25 cellular contexts compared by ENCODE assay signal in genomic region chr5:65768723-65769122, GRCh38. TPM values are rescaled to one million over a fixed set of nuclear protein-coding genes. Genes with fewer than 3 reads are reported as not detected.
DNase-seq lines count a peak whose midpoint lies in the region; ATAC-seq, FAIRE-seq and TF ChIP-seq lines count a peak whose summit lies in the region.
"Had no signal": no experiment of that assay in that cellular context is flagged by ENCODE, and none has a peak within 500 bp of the region (broad histone marks: within the 10 kb centered on the region; RNA-seq: fewer than 3 reads in every experiment).

No MANE protein-coding gene starts in this region.

- no peak for FAIRE-seq in A549 (lab: Jason Lieb, UNC)
- FAIRE-seq: A204.1, HTR-8/SVneo had no signal

- DNase-seq in A549 (ENCODE audit: low read depth in 1 of 2, low spot score in 1 of 2) = no peak
- no peak for DNase-seq in IMR-90
- no peak for DNase-seq in epithelial cell of prostate (ENCODE audit: low read depth, low spot score)
- no peak for DNase-seq in nephron progenitor cell
- DNase-seq in central memory CD4-positive, alpha-beta T cell = no peak
- DNase-seq in NCI-H2171 treated with DMSO at 0.1 percent for 48 hours (lab: John Stamatoyannopoulos, UW) = no peak
- no peak for DNase-seq in SIG-M5 treated with dmso at 0.1 percent for 504 hours (lab: John Stamatoyannopoulos, UW; ENCODE audit: unreplicated experiment)
- DNase-seq in GM10248 (ENCODE audit: extremely low spot score) = no peak
- DNase-seq: Calu3; CD8-positive, alpha-beta T cell; DMS53; Kasumi-1; MG63; NCI-H1048; NCI-H1436; NCI-H1930; NCI-H345; NCI-H524 treated with DMSO at 0.1 percent for 48 hours; Peyer's patch had no signal

- no TSS peak for BruUV-seq in IMR-90 (replicated peaks; lab: Mats Ljungman, UMichigan)

- in situ Hi-C loops in IMR-90 (cut with MboI; ENCODE audit: low sequenced_read_pairs) = no loop called here

- peak overlapping the region; percentile 55; the same call in 1 of the 2 replicates for H3K18ac ChIP-seq in IMR-90 (ENCODE audit: low read depth, low read length)

- peaks cover 44% of the 10 kb centered on the region for H3K36me3 Mint-ChIP-seq in nephron progenitor cell (ENCODE audit: low read depth)

- 91% methylated on average over 5 of the region's 5 CpGs for WGBS in A549 (ENCODE audit: missing lambda C conversion rate)
- WGBS in IMR-90 (ENCODE audit: extremely low coverage in 2 of 2, insufficient read length in 1 of 2), 2 experiments = 100% methylated on average over 1 of the region's 5 CpGs; no CpG with 5 or more reads in 1 of the 2 experiments

- H3K27ac ChIP-seq in A549 = peak overlapping the region in 1 of 2 experiments; percentile 45; a peak in 2 of 6 replicates
- peak overlapping the region; percentile 41 for H3K27ac ChIP-seq in IMR-90 (ENCODE audit: insufficient read depth, low read length)
- peak overlapping the region; percentile 50 for H3K27ac ChIP-seq in epithelial cell of prostate
- H3K27ac ChIP-seq: BLaER1 treated with 17β-estradiol and CSF1 and Interleukin-3, amounts not matched to agents 10 nM and 100 nM; Peyer's patch had no signal

- no peak for TF ChIP-seq POLR2A in A549 (IDR thresholded peaks at IDR 0.05; ENCODE audit: low read length)
- no peak for TF ChIP-seq POLR2A in IMR-90 (IDR thresholded peaks at IDR 0.05; ENCODE audit: low read depth, low read length)

- CTCF ChIA-PET in A549 (lab: Yijun Ruan, JAX) = no interaction called here
- CTCF ChIA-PET in IMR-90 (lab: Yijun Ruan, JAX) = no interaction called here
- CTCF ChIA-PET in GM10248 (lab: Yijun Ruan, JAX) = no interaction called here

- no peaks in the 10 kb centered on the region for H3K27me3 ChIP-seq in IMR-90 (ENCODE audit: control insufficient read depth, insufficient read depth, low read length)
- H3K27me3 ChIP-seq: BLaER1 treated with 17β-estradiol and CSF1 and Interleukin-3, amounts not matched to agents 10 nM and 100 nM; MG63; Peyer's patch had no signal

- no peak for TF ChIP-seq EP300 in A549 (IDR thresholded peaks at IDR 0.05)

- no peak for TF ChIP-seq CTCF in A549 (IDR thresholded peaks at IDR 0.05)
- TF ChIP-seq CTCF in IMR-90 (conservative IDR thresholded peaks at IDR 0.05; ENCODE audit: low read depth, low read length) = no peak
- no peak for TF ChIP-seq CTCF in nephron progenitor cell (IDR thresholded peaks at IDR 0.05)
- no peak for TF ChIP-seq CTCF in GM10248 (IDR thresholded peaks at IDR 0.05; ENCODE audit: control extremely low read depth, extremely low read depth, low read depth, missing control alignments)

- peak overlapping the region; percentile 62 for H3K27ac Mint-ChIP-seq in nephron progenitor cell
- H3K27ac Mint-ChIP-seq: CD8-positive, alpha-beta T cell; GM23338 had no signal

- peaks cover 0 to 18% of the 10 kb centered on the region in 2 experiments for H3K79me1 ChIP-seq in IMR-90 (ENCODE audit: low read depth in 1 of 2, low read length in 2 of 2)

- H3K14ac ChIP-seq in IMR-90 (replicated peaks; ENCODE audit: low read depth, low read length) = peak overlapping the region; percentile 97

- 0 out of 2 replicates have a peak overlapping the region, but pooled peaks have one; percentile 20 for H4K5ac ChIP-seq in IMR-90 (ENCODE audit: low read depth, low read length)

- H3K9me3 ChIP-seq in A549 (no peaks in the 10 kb centered on the region), IMR-90 (ENCODE audit: control insufficient read depth, insufficient read depth, low read length) (no peaks in the 10 kb centered on the region; the same call in 1 of the 2 replicates)
- H3K9me3 ChIP-seq: MG63 had no signal

- H3K9me3 Mint-ChIP-seq in nephron progenitor cell = peaks cover 12% of the 10 kb centered on the region
- H3K9me3 Mint-ChIP-seq: GM23338 had no signal

- H2AK9ac ChIP-seq in IMR-90 (replicated peaks; ENCODE audit: low read depth, low read length, poor library complexity) = peak overlapping the region; percentile 71

- TF ChIP-seq RAD21 in A549 (conservative IDR thresholded peaks at IDR 0.05 in 1 of 2, IDR thresholded peaks at IDR 0.05 in 1 of 2) (no peak), IMR-90 (IDR thresholded peaks at IDR 0.05; ENCODE audit: low read length) (no peak)

- H4K91ac ChIP-seq in IMR-90 (ENCODE audit: insufficient read depth, low read depth, low read length) = peak overlapping the region; percentile 89

- ATAC-seq in A549 (peak; percentile 35 to 39; a peak in 2 of 6 replicates), IMR-90 (ENCODE audit: low read depth) (no peak)
- ATAC-seq: CD8-positive, alpha-beta T cell; GM23338; Right ventricle myocardium inferior had no signal

- H3K9ac ChIP-seq in IMR-90 (ENCODE audit: low read depth, low read length) = no peak overlapping the region
- H3K9ac ChIP-seq: BLaER1 treated with 17β-estradiol and CSF1 and Interleukin-3, amounts not matched to agents 10 nM and 100 nM had no signal

- 0 out of 2 replicates have a peak overlapping the region, but pooled peaks have one; percentile 10 for H3K56ac ChIP-seq in IMR-90 (ENCODE audit: extremely low read depth, insufficient read depth, low read length)

- peaks cover 6% of the 10 kb centered on the region for H3K4me1 Mint-ChIP-seq in nephron progenitor cell

- peak overlapping the region; percentile 91 for H3K23ac ChIP-seq in IMR-90 (ENCODE audit: low read depth, low read length)

- POLR2A ChIA-PET in A549 (lab: Yijun Ruan, JAX) (no interaction called here), IMR-90 (lab: Charles Lee; ENCODE audit: unreplicated experiment) (no interaction called here), GM10248 (lab: Yijun Ruan, JAX) (no interaction called here)

- peak overlapping the region; percentile 100 for H2BK15ac ChIP-seq in IMR-90 (ENCODE audit: low read depth, low read length)

- peaks cover 7% of the 10 kb centered on the region for H3K9me1 ChIP-seq in IMR-90 (ENCODE audit: insufficient read depth, low read length)

- H3K4me1 ChIP-seq in A549 = peaks cover 21% of the 10 kb centered on the region
- peaks cover 3% of the 10 kb centered on the region; the same call in 1 of the 2 replicates for H3K4me1 ChIP-seq in IMR-90 (ENCODE audit: control insufficient read depth, insufficient read depth, low read length)
- H3K4me1 ChIP-seq: Peyer's patch had no signal

- no peaks in the 10 kb centered on the region for H3K27me3 Mint-ChIP-seq in nephron progenitor cell (ENCODE audit: low read depth, poor library complexity)

- H2BK20ac ChIP-seq in IMR-90 (ENCODE audit: low read depth, low read length) = peak overlapping the region; percentile 94

- dilution Hi-C loops in IMR-90 (cut with HindIII; ENCODE audit: low sequenced_read_pairs, unreplicated experiment) = no loop called here

- H3K4me3 ChIP-seq in A549 (no peak overlapping the region), IMR-90 (ENCODE audit: insufficient read depth, low read depth, low read length) (no peak overlapping the region)
- H3K4me3 ChIP-seq: BLaER1 treated with 17β-estradiol and CSF1 and Interleukin-3, amounts not matched to agents 10 nM and 100 nM; GM23338; MG63; Peyer's patch; SK-N-MC had no signal

- peak overlapping the region; percentile 36 for H2AFZ ChIP-seq in IMR-90 (replicated peaks; ENCODE audit: low read length, poor library complexity)
- H2AFZ ChIP-seq: GM23338 had no signal

- intact Hi-C loops in IMR-90 (cut with micrococcal nuclease) = no loop called here

- H2BK5ac ChIP-seq in IMR-90 (ENCODE audit: low read depth, low read length, poor library complexity, severe bottlenecking) = peak overlapping the region; percentile 90

- H3K4me3 Mint-ChIP-seq in nephron progenitor cell = no peak overlapping the region
- H3K4me3 Mint-ChIP-seq: CD8-positive, alpha-beta T cell; GM23338 had no signal

- peak overlapping the region in 1 of 2 experiments; percentile 84; a peak in 3 of 4 replicates for H4K8ac ChIP-seq in IMR-90 (ENCODE audit: low read depth in 2 of 2, low read length in 2 of 2)

- no peaks in the 10 kb centered on the region for H4K20me1 ChIP-seq in IMR-90 (ENCODE audit: insufficient read depth, low read length)

- peaks cover 2% of the 10 kb centered on the region; the same call in 1 of the 2 replicates for H3K36me3 ChIP-seq in IMR-90 (ENCODE audit: control insufficient read depth, insufficient read depth, low read length)
- H3K36me3 ChIP-seq: Peyer's patch had no signal

- peak overlapping the region; percentile 91 for H2BK120ac ChIP-seq in IMR-90 (ENCODE audit: low read depth, low read length)

- H2AK5ac ChIP-seq in IMR-90 (ENCODE audit: low read depth, low read length) = peak overlapping the region; percentile 97

- H3K4ac ChIP-seq in IMR-90 (ENCODE audit: low read depth, low read length) = peak overlapping the region; percentile 94

- H3K4me2 ChIP-seq in A549 = peak overlapping the region; percentile 9; the same call in 1 of the 3 replicates
- H3K4me2 ChIP-seq in IMR-90 (ENCODE audit: low read depth, low read length) = no peak overlapping the region
- H3K4me2 ChIP-seq: BLaER1 treated with 17β-estradiol and CSF1 and Interleukin-3, amounts not matched to agents 10 nM and 100 nM; GM23338 had no signal

TF ChIP-seq in IMR-90, 13 proteins besides CTCF, POLR2A, EP300 and RAD21:
- TF ChIP-seq MAFK (IDR thresholded peaks at IDR 0.05; ENCODE audit: low read depth, low read length) (no peak), SMC3 (IDR thresholded peaks at IDR 0.05; ENCODE audit: low read depth, low read length) (no peak), CHD1 (IDR thresholded peaks at IDR 0.05; ENCODE audit: low read depth, low read length) (no peak), BHLHE40 (IDR thresholded peaks at IDR 0.05; ENCODE audit: low read depth, low read length) (no peak), FOS (IDR thresholded peaks at IDR 0.05; ENCODE audit: low read depth, low read length) (no peak), MAZ (IDR thresholded peaks at IDR 0.05; ENCODE audit: borderline replicate concordance, low read depth, low read length) (no peak)

RNA-seq across cellular contexts. Expression of gene NLN, which starts 46.7 kb away (rescaled TPM):
- polyA plus RNA-seq in A549 (2011; rRNA removed) = 74.2 and 88.9 TPM in 2 replicates
- polyA plus RNA-seq in A549 (2012; cell fraction: cytosol; rRNA removed) = 36.7 and 40.2 TPM in 2 replicates
- 20.2 and 25.2 TPM in 2 replicates for polyA plus RNA-seq in A549 (2012; cell fraction: nucleus; rRNA removed)
- polyA plus RNA-seq in A549 (2017; fragmentation: RNase III; extraction: RNeasy Plus Mini Kit Qiagen cat#74134 plus additional on column Dnase treatment) = 68.6 to 79.2 TPM (median 69.3 TPM) in 3 replicates
- 88.5 and 102 TPM in 2 replicates for polyA minus RNA-seq in A549 (2011; rRNA and poly(A)+ RNA removed)
- 37.1 and 50.3 TPM in 2 replicates for total RNA-seq in IMR-90 (2012; rRNA removed)
- 14.2 and 19.1 TPM in 2 replicates for polyA plus RNA-seq in IMR-90 (2012; rRNA removed)
- polyA plus RNA-seq in IMR-90 (2012; cell fraction: cytosol; rRNA removed) = 6.5 and 7.6 TPM in 2 replicates
- polyA plus RNA-seq in IMR-90 (2012; cell fraction: nucleus; rRNA removed; ENCODE audit: low replicate concordance) = 2.9 and 8.0 TPM in 2 replicates

RNA-seq across cellular contexts. Expression of gene SGTB, which starts 46.8 kb away (rescaled TPM):
- polyA plus RNA-seq in A549 (2011; rRNA removed) (13.9 and 17.4 TPM in 2 replicates), A549 (2017; fragmentation: RNase III; extraction: RNeasy Plus Mini Kit Qiagen cat#74134 plus additional on column Dnase treatment) (8.0 to 9.3 TPM (median 8.6 TPM) in 3 replicates), IMR-90 (2012; rRNA removed) (5.9 and 7.5 TPM in 2 replicates)
- 2.3 and 2.5 TPM in 2 replicates for polyA plus RNA-seq in A549 (2012; cell fraction: cytosol; rRNA removed)
- polyA plus RNA-seq in A549 (2012; cell fraction: nucleus; rRNA removed) = 1.2 and 1.8 TPM in 2 replicates
- 4.7 and 4.8 TPM in 2 replicates for polyA minus RNA-seq in A549 (2011; rRNA and poly(A)+ RNA removed)
- 15.1 and 25.6 TPM in 2 replicates for total RNA-seq in IMR-90 (2012; rRNA removed)
- 2.0 and 4.7 TPM in 2 replicates for polyA plus RNA-seq in IMR-90 (2012; cell fraction: cytosol; rRNA removed)
- polyA plus RNA-seq in IMR-90 (2012; cell fraction: nucleus; rRNA removed; ENCODE audit: low replicate concordance) = 1.2 and 4.0 TPM in 2 replicates
